Comparison of ENCODE assay signal across 24 cellular contexts in genomic region chr2:15952451-15953142, GRCh38. TPM values are rescaled to one million over a fixed set of nuclear protein-coding genes. Genes with fewer than 3 reads are reported as not detected.
"Had no signal": no experiment of that assay in that cellular context is flagged by ENCODE, and none has a peak within 500 bp of the region (broad histone marks: within the 10 kb centered on the region; RNA-seq: fewer than 3 reads in every experiment).

No MANE protein-coding gene starts in this region.

- H3K4me1 ChIP-seq: gastrocnemius medialis, heart right ventricle, left lung, lower lobe of right lung had no signal

- H3K9me3 ChIP-seq: esophagus squamous epithelium, gastrocnemius medialis, heart right ventricle, left lung, lower lobe of right lung, mucosa of descending colon had no signal

- H3K4me3 ChIP-seq: coronary artery, dorsolateral prefrontal cortex, esophagus squamous epithelium, gastrocnemius medialis, heart right ventricle, left lung, lower lobe of right lung, mucosa of descending colon had no signal

- ATAC-seq: effector memory CD8-positive, alpha-beta T cell; esophagus mucosa; gastrocnemius medialis; heart right ventricle; left cardiac atrium; left lung; left ventricle myocardium superior; lower lobe of right lung; mucosa of descending colon had no signal

- H3K27me3 ChIP-seq: dorsolateral prefrontal cortex, gastrocnemius medialis, heart right ventricle, left lung had no signal

- H3K9me3 Mint-ChIP-seq: endodermal cell, mesothelial cell of epicardium had no signal

- H3K4me3 Mint-ChIP-seq: effector memory CD8-positive, alpha-beta T cell; endodermal cell; mesothelial cell of epicardium had no signal

- H3K27ac Mint-ChIP-seq: effector memory CD8-positive, alpha-beta T cell; endodermal cell; mesothelial cell of epicardium had no signal

- DNase-seq: dermis blood vessel endothelial cell; dorsolateral prefrontal cortex; effector CD4-positive, alpha-beta T cell; effector memory CD8-positive, alpha-beta T cell; endodermal cell; erythroblast; esophagus squamous epithelium; foreskin fibroblast; foreskin melanocyte; gastrocnemius medialis; glutamatergic neuron; head of caudate nucleus; heart right ventricle; hippocampal formation; left cardiac atrium; left lung; left ventricle myocardium superior; lower lobe of right lung; mesenchymal stem cell; mucosa of descending colon had no signal

- H3K36me3 ChIP-seq: esophagus squamous epithelium, gastrocnemius medialis, heart right ventricle, left lung, lower lobe of right lung had no signal

RNA-seq across cellular contexts. Expression of gene MYCN, which starts 12.2 kb away (rescaled TPM):
- polyA plus RNA-seq: keratinocyte had no signal
